Comparison of ENCODE assay signal across 17 cellular contexts in genomic region chr17:36930501-36930900, GRCh38.
A peak's percentile ranks its signal among the peaks of the same experiment; 100 is the strongest.
DNase-seq lines count a peak whose midpoint lies in the region; ATAC-seq and TF ChIP-seq lines count a peak whose summit lies in the region.
"Had no signal": no experiment of that assay in that cellular context is flagged by ENCODE, and none has a peak within 500 bp of the region (broad histone marks: within the 10 kb centered on the region; RNA-seq: fewer than 3 reads in every experiment).

No MANE protein-coding gene starts in this region.

- peak overlapping the region; percentile 8 to 85 (median 59) for H3K27ac Mint-ChIP-seq in nephron
- H3K27ac Mint-ChIP-seq: CD4-positive, alpha-beta T cell had no signal

- peaks cover 3% of the 10 kb centered on the region for H3K9me3 Mint-ChIP-seq in nephron
- H3K9me3 Mint-ChIP-seq: CD4-positive, alpha-beta T cell had no signal

- no peaks in the 10 kb centered on the region for H3K36me3 Mint-ChIP-seq in nephron (ENCODE audit: low read depth)

- peaks cover 31% of the 10 kb centered on the region for H3K4me1 ChIP-seq in iPS-15b (ENCODE audit: control insufficient read depth, insufficient read depth, low read length)

- H3K9me3 ChIP-seq in iPS-15b (ENCODE audit: control insufficient read depth, insufficient read depth, low read length): no peaks in the 10 kb centered on the region
- H3K9me3 ChIP-seq: A549, Caco-2 had no signal

- peak overlapping the region in 2 of 3 experiments; percentile 6 to 59 for H3K4me3 Mint-ChIP-seq in nephron
- H3K4me3 Mint-ChIP-seq: CD4-positive, alpha-beta T cell had no signal

- H3K4me1 Mint-ChIP-seq in nephron: peaks cover 68% of the 10 kb centered on the region

- TF ChIP-seq CTCF in nephron (IDR thresholded peaks at IDR 0.05; ENCODE audit: unreplicated experiment in 3 of 3): no peak

- ATAC-seq in GM18873 (IDR thresholded peaks at IDR 0.05; ENCODE audit: low FRiP score, unreplicated experiment) (no peak), HG03039 (IDR thresholded peaks at IDR 0.05; ENCODE audit: unreplicated experiment) (no peak)
- ATAC-seq: A549, HCT116, HepG2 had no signal

- H3K27me3 Mint-ChIP-seq in nephron (ENCODE audit: low read depth): peaks cover 99% of the 10 kb centered on the region

- no peak overlapping the region for H3K9ac ChIP-seq in iPS-15b (ENCODE audit: low read depth, low read length)
- H3K9ac ChIP-seq: GM23248 had no signal

- peak overlapping the region; percentile 43 for H3K4me3 ChIP-seq in iPS-15b (ENCODE audit: low read depth, low read length)
- H3K4me3 ChIP-seq: A549, GM23248 had no signal

- peak; percentile 27 for DNase-seq in activated effector memory CD4-positive, alpha-beta T cell treated with anti-CD3 and anti-CD28 coated beads, Interleukin-2, amount 50 U/mL, for 16 hours
- DNase-seq in activated effector memory CD4-positive, alpha-beta T cell treated with Interleukin-2 at 50 U/mL for 16 hours: no peak
- DNase-seq in cerebellar nuclear complex (lab: John Stamatoyannopoulos, UW): no peak
- DNase-seq: AML-193; CD4-positive, alpha-beta T cell; DMS153; DMS79; GDM1; GM23248 had no signal

- no peaks in the 10 kb centered on the region for H3K36me3 ChIP-seq in iPS-15b (ENCODE audit: control insufficient read depth, insufficient read depth, low read length)

- H3K27me3 ChIP-seq in iPS-15b (ENCODE audit: control insufficient read depth, insufficient read depth, low read length): peaks cover 89% of the 10 kb centered on the region
